In genomic region chr7:128351296-128352123, GRCh38 we compare ENCODE assay signal across 10 cellular contexts. TPM values are rescaled to one million over a fixed set of nuclear protein-coding genes. Genes with fewer than 3 reads are reported as not detected.
DNase-seq lines count a peak whose midpoint lies in the region; ATAC-seq and TF ChIP-seq lines count a peak whose summit lies in the region.
"Had no signal": no experiment of that assay in that cellular context is flagged by ENCODE, and none has a peak within 500 bp of the region (broad histone marks: within the 10 kb centered on the region; RNA-seq: fewer than 3 reads in every experiment).

No MANE protein-coding gene starts in this region.

- TF ChIP-seq CTCF in PC-3 (conservative IDR thresholded peaks at IDR 0.05; ENCODE audit: low read depth, low read length): no peak

- H3K9ac ChIP-seq in PC-3 (ENCODE audit: low read length): no peak overlapping the region

- no peaks in the 10 kb centered on the region for H3K36me3 ChIP-seq in thymus (ENCODE audit: control insufficient read depth, insufficient read depth)
- H3K36me3 ChIP-seq in PC-3 (ENCODE audit: low read depth, low read length): no peaks in the 10 kb centered on the region

- H3K9me2 ChIP-seq in PC-3 (replicated peaks; ENCODE audit: low read length): no peaks in the 10 kb centered on the region

- no peak overlapping the region for H2AFZ ChIP-seq in PC-3 (ENCODE audit: low read length)

- H3K4me3 ChIP-seq in thymus (ENCODE audit: low read length): peak overlapping the region; percentile 46
- no peak overlapping the region for H3K4me3 ChIP-seq in PC-3 (ENCODE audit: low read length)

- peaks cover 34% of the 10 kb centered on the region for H3K27me3 ChIP-seq in thymus (ENCODE audit: control insufficient read depth, insufficient read depth)
- H3K27me3 ChIP-seq in PC-3 (ENCODE audit: low read length): no peaks in the 10 kb centered on the region

- no peaks in the 10 kb centered on the region for H4K20me1 ChIP-seq in PC-3 (ENCODE audit: low read length)

- H3K36me3 Mint-ChIP-seq in activated naive CD4-positive, alpha-beta T cell treated with anti-CD3 and anti-CD28 coated beads, Interleukin-2, amount 50 U/mL, for 72 hours: peaks cover 0 to 6% of the 10 kb centered on the region in 2 donors

- intact Hi-C loops in PC-3 (cut with micrococcal nuclease): no loop called here

- H3K4me1 ChIP-seq in thymus (ENCODE audit: control insufficient read depth, insufficient read depth, low read length): peaks cover 9% of the 10 kb centered on the region
- H3K4me1 ChIP-seq in PC-3 (ENCODE audit: insufficient read depth, low read length): no peaks in the 10 kb centered on the region

- H3K9me3 ChIP-seq in thymus (ENCODE audit: control insufficient read depth): peaks cover 2% of the 10 kb centered on the region
- H3K9me3 ChIP-seq in PC-3 (ENCODE audit: low read length): no peaks in the 10 kb centered on the region

- WGBS in thymus: 13% methylated on average over 96 of the region's 96 CpGs

- H3K79me2 ChIP-seq in PC-3 (ENCODE audit: low read length): no peaks in the 10 kb centered on the region

- POLR2A ChIA-PET in PC-3 (lab: Charles Lee; ENCODE audit: unreplicated experiment): no interaction called here

- no peaks in the 10 kb centered on the region for H3K9me3 Mint-ChIP-seq in activated naive CD4-positive, alpha-beta T cell treated with anti-CD3 and anti-CD28 coated beads, Interleukin-2, amount 50 U/mL, for 72 hours

- no peak overlapping the region for H3K27ac Mint-ChIP-seq in activated naive CD4-positive, alpha-beta T cell treated with anti-CD3 and anti-CD28 coated beads, Interleukin-2, amount 50 U/mL, for 72 hours

- H3F3A ChIP-seq in PC-3 (ENCODE audit: low read length, unreplicated experiment): no peaks in the 10 kb centered on the region

- H3K4me2 ChIP-seq in PC-3 (ENCODE audit: low read length): no peak overlapping the region

- DNase-seq in activated CD8-positive, alpha-beta memory T cell treated with anti-CD3 and anti-CD28 coated beads for 24 hours: peak; percentile 73
- DNase-seq in activated CD8-positive, alpha-beta memory T cell treated with anti-CD3 and anti-CD28 coated beads, Interleukin-2, amount 50 U/mL, for 48 hours: no peak
- DNase-seq in activated naive CD4-positive, alpha-beta T cell treated with anti-CD3 and anti-CD28 coated beads, Interleukin-2, amount 50 U/mL, for 72 hours (ENCODE audit: low spot score in 2 of 2): no peak
- DNase-seq in islet precursor cell (peak; percentile 50), NCI-H2227 (lab: John Stamatoyannopoulos, UW; ENCODE audit: unreplicated experiment) (no peak), PC-3 (no peak), substantia nigra (lab: John Stamatoyannopoulos, UW) (no peak)
- DNase-seq: cortex of kidney, MM.1S had no signal

- H3K27ac ChIP-seq in thymus (ENCODE audit: low read depth): no peak overlapping the region
- H3K27ac ChIP-seq in PC-3 (ENCODE audit: low read length): no peak overlapping the region
- no peak overlapping the region for H3K27ac ChIP-seq in substantia nigra (ENCODE audit: low read depth, low read length, poor library complexity, severe bottlenecking)

- peak; percentile 15 to 41 for ATAC-seq in activated naive CD4-positive, alpha-beta T cell treated with anti-CD3 and anti-CD28 coated beads, Interleukin-2, amount 50 U/mL, for 72 hours
- ATAC-seq in PC-3: no peak

- CTCF ChIA-PET in PC-3 (lab: Charles Lee): no interaction called here

- no TSS peak for BruUV-seq in PC-3 (replicated peaks; lab: Mats Ljungman, UMichigan)

RNA-seq across cellular contexts. Expression of gene RBM28, which starts 7.8 kb away (rescaled TPM):
- total RNA-seq in activated naive CD4-positive, alpha-beta T cell treated with anti-CD3 and anti-CD28 coated beads, Interleukin-2, amount 50 U/mL, for 72 hours: 10 to 100 TPM; 43.4 to 51.3 TPM
- 24.7 TPM for polyA plus RNA-seq in thymus
- 45.3 and 59.4 TPM in 2 replicates for total RNA-seq in PC-3 (2014; rRNA removed)

RNA-seq across cellular contexts. Expression of gene PRRT4, which starts 10.0 kb away (rescaled TPM):
- total RNA-seq in activated naive CD4-positive, alpha-beta T cell treated with anti-CD3 and anti-CD28 coated beads, Interleukin-2, amount 50 U/mL, for 72 hours: under 1 TPM in 1 of 2 donors, not detected in 1; 0.27 TPM
- 0.66 TPM for polyA plus RNA-seq in thymus
- 0.36 and 0.69 TPM in 2 replicates for total RNA-seq in PC-3 (2014; rRNA removed)

RNA-seq across cellular contexts. Expression of gene IMPDH1, which starts 58.3 kb away (rescaled TPM):
- 10 to 100 TPM; 29.5 to 66.9 TPM for total RNA-seq in activated naive CD4-positive, alpha-beta T cell treated with anti-CD3 and anti-CD28 coated beads, Interleukin-2, amount 50 U/mL, for 72 hours
- 27.2 TPM for polyA plus RNA-seq in thymus
- total RNA-seq in PC-3 (2014; rRNA removed): 128 and 142 TPM in 2 replicates

Comparison
In these comparisons a context has a peak if more than half of its experiments do, and no peak if none do; other contexts are left out.
1. DNase-seq: peak in activated CD8-positive, alpha-beta memory T cell treated with anti-CD3 and anti-CD28 coated beads for 24 hours (single experiment) and islet precursor cell (single experiment); none in activated CD8-positive, alpha-beta memory T cell treated with anti-CD3 and anti-CD28 coated beads, Interleukin-2, amount 50 U/mL, for 48 hours (single experiment), activated naive CD4-positive, alpha-beta T cell treated with anti-CD3 and anti-CD28 coated beads, Interleukin-2, amount 50 U/mL, for 72 hours (0 of 2), NCI-H2227 (single experiment), PC-3 (single experiment) and substantia nigra (0 of 49).